Comparison of ENCODE assay signal across 1 cellular context in genomic region chr10:133294189-133294588, GRCh38.
TF ChIP-seq lines count a peak whose summit lies in the region.

No MANE protein-coding gene starts in this region.

TF ChIP-seq in HepG2, 621 proteins besides CTCF, POLR2A, EP300 and RAD21:
- TF ChIP-seq SOX6 (IDR thresholded peaks at IDR 0.05) (no peak), SOX6 (CRISPR knock-in tag; IDR thresholded peaks at IDR 0.05) (no peak), ZNF446 (CRISPR knock-in tag; IDR thresholded peaks at IDR 0.05) (no peak), SRSF4 (IDR thresholded peaks at IDR 0.05; ENCODE audit: low read depth, low read length, poor library complexity, severe bottlenecking) (no peak), HMG20A (CRISPR knock-in tag; IDR thresholded peaks at IDR 0.05; ENCODE audit: borderline replicate concordance) (no peak), ATF2 (CRISPR knock-in tag; IDR thresholded peaks at IDR 0.05) (no peak), ZNF614 (CRISPR knock-in tag; IDR thresholded peaks at IDR 0.05; ENCODE audit: borderline replicate concordance) (no peak), NAIF1 (CRISPR knock-in tag; IDR thresholded peaks at IDR 0.05; ENCODE audit: borderline replicate concordance) (no peak), KDM3A (CRISPR knock-in tag; IDR thresholded peaks at IDR 0.05; ENCODE audit: low read depth) (no peak)
